In genomic region chr12:21234395-21234794, GRCh38 we compare ENCODE assay signal across 32 cellular contexts.
A peak's percentile ranks its signal among the peaks of the same experiment; 100 is the strongest.
DNase-seq lines count a peak whose midpoint lies in the region; ATAC-seq, FAIRE-seq and TF ChIP-seq lines count a peak whose summit lies in the region.
"Had no signal": no experiment of that assay in that cellular context is flagged by ENCODE, and none has a peak within 500 bp of the region (broad histone marks: within the 10 kb centered on the region; RNA-seq: fewer than 3 reads in every experiment).

No MANE protein-coding gene starts in this region.

- no peak overlapping the region for H2AK5ac ChIP-seq in H1 (ENCODE audit: low read depth, low read length)

- in situ Hi-C loops in K562 (cut with MboI) = no loop called here

- no peak for TF ChIP-seq RAD21 in K562 (CRISPR knock-in tag; conservative IDR thresholded peaks at IDR 0.05 in 1 of 2, IDR thresholded peaks at IDR 0.05 in 1 of 2)
- TF ChIP-seq RAD21 in H1 (IDR thresholded peaks at IDR 0.05 in 1 of 2, conservative IDR thresholded peaks at IDR 0.05 in 1 of 2; ENCODE audit: low read depth in 2 of 2, low read length in 2 of 2) = no peak

- no peak overlapping the region for H3K27ac ChIP-seq in PC-9
- H3K27ac ChIP-seq in K562 (ENCODE audit: extremely low read depth, low read depth, low read length) = no peak overlapping the region
- no peak overlapping the region for H3K27ac ChIP-seq in H1 (ENCODE audit: low read depth, low read length)
- H3K27ac ChIP-seq: 22Rv1; A549; BLaER1; BLaER1 treated with 17β-estradiol and CSF1 and Interleukin-3, amounts not matched to agents 10 nM and 100 nM; C4-2B had no signal

- POLR2A ChIA-PET in PC-9 (lab: Charles Lee; ENCODE audit: unreplicated experiment) = no interaction called here
- POLR2A ChIA-PET in K562 (lab: Yijun Ruan, JAX) = interaction anchor here (0.8 kb wide), 1 partner anchor 8 kb away, joined by 3 read pairs; no protein-coding TSS in a partner anchor
- POLR2A ChIA-PET in H1 (lab: Charles Lee; ENCODE audit: partially characterized antibody) = no interaction called here

- TF ChIP-seq POLR2A in K562 (conservative IDR thresholded peaks at IDR 0.05) = no peak
- TF ChIP-seq POLR2A in H1 (IDR thresholded peaks at IDR 0.05; ENCODE audit: control extremely low read depth in 1 of 2, low read depth in 2 of 2, low read length in 2 of 2) = no peak

- 6% methylated on average over 5 of the region's 5 CpGs for WGBS in K562 (ENCODE audit: insufficient coverage, low coverage, missing lambda C conversion rate)
- 88% methylated on average over 5 of the region's 5 CpGs; no CpG with 5 or more reads in 1 of the 2 experiments for WGBS in H1 (ENCODE audit: extremely low coverage in 1 of 2, insufficient coverage in 1 of 2, insufficient read length in 1 of 2, insufficient replicate concordance in 2 of 2, low coverage in 1 of 2, low lambda C conversion rate in 2 of 2, missing lambda C conversion rate in 1 of 2), 2 experiments

- no peak for TF ChIP-seq EP300 in K562 (IDR thresholded peaks at IDR 0.05; ENCODE audit: low read length)
- TF ChIP-seq EP300 in H1 (IDR thresholded peaks at IDR 0.05; ENCODE audit: borderline replicate concordance in 1 of 2, low read depth in 2 of 2, low read length in 2 of 2) = no peak

- H2BK15ac ChIP-seq in H1 (ENCODE audit: low read length) = no peak overlapping the region

- TF ChIP-seq CTCF in PC-9 (conservative IDR thresholded peaks at IDR 0.05) (no peak), K562 (IDR thresholded peaks at IDR 0.05 in 2 of 3, conservative IDR thresholded peaks at IDR 0.05 in 1 of 3; ENCODE audit: insufficient read depth in 2 of 3, low read depth in 1 of 3, low read length in 3 of 3) (no peak), H1 (IDR thresholded peaks at IDR 0.05; ENCODE audit: control extremely low read depth in 1 of 3, insufficient read depth in 1 of 3, low read depth in 1 of 3, low read length in 3 of 3) (no peak)

- H3K36me3 ChIP-seq in PC-9 (ENCODE audit: low read depth) = no peaks in the 10 kb centered on the region
- H3K36me3 ChIP-seq in K562 (ENCODE audit: control insufficient read depth, insufficient read depth, low read length) = no peaks in the 10 kb centered on the region
- no peaks in the 10 kb centered on the region for H3K36me3 ChIP-seq in H1 (ENCODE audit: control insufficient read depth in 2 of 4, insufficient read depth in 4 of 4, low read length in 3 of 4)
- H3K36me3 ChIP-seq: BE2C; BLaER1; BLaER1 treated with 17β-estradiol and CSF1 and Interleukin-3, amounts not matched to agents 10 nM and 100 nM had no signal

- H4K91ac ChIP-seq in H1 (replicated peaks; ENCODE audit: insufficient read length, low read length) = no peak overlapping the region

- H4K8ac ChIP-seq in H1 (ENCODE audit: extremely low read depth, insufficient read depth, low read length) = no peak overlapping the region

- intact Hi-C loops in PC-9 (cut with micrococcal nuclease; ENCODE audit: unreplicated experiment) (no loop called here), K562 (cut with micrococcal nuclease) (no loop called here)

- H3K4me2 ChIP-seq in PC-9 (no peak overlapping the region), K562 (ENCODE audit: insufficient read depth, low read length) (no peak overlapping the region), H1 (ENCODE audit: insufficient read depth in 1 of 2, low read depth in 2 of 2, low read length in 2 of 2) (no peak overlapping the region)
- H3K4me2 ChIP-seq: A549; BLaER1; BLaER1 treated with 17β-estradiol and CSF1 and Interleukin-3, amounts not matched to agents 10 nM and 100 nM had no signal

- H4K20me1 ChIP-seq in PC-9 (ENCODE audit: insufficient read depth) = no peaks in the 10 kb centered on the region
- H4K20me1 ChIP-seq in K562 (replicated peaks; ENCODE audit: control insufficient read depth, insufficient read depth, low read length) = no peaks in the 10 kb centered on the region
- H4K20me1 ChIP-seq in H1 (replicated peaks in 1 of 2; ENCODE audit: control insufficient read depth in 1 of 2, insufficient read depth in 2 of 2, low read length in 2 of 2) = no peaks in the 10 kb centered on the region
- H4K20me1 ChIP-seq: BLaER1; BLaER1 treated with 17β-estradiol and CSF1 and Interleukin-3, amounts not matched to agents 10 nM and 100 nM had no signal

- no peak overlapping the region for H3K4ac ChIP-seq in H1 (replicated peaks; ENCODE audit: insufficient read length, low read depth, low read length)

- no peak overlapping the region for H3K56ac ChIP-seq in H1 (replicated peaks; ENCODE audit: insufficient read length, low read depth, low read length)

- H3K18ac ChIP-seq in H1 (ENCODE audit: extremely low read depth, low read length) = no peak overlapping the region

- no peak overlapping the region for H2BK5ac ChIP-seq in H1 (ENCODE audit: low read depth, low read length)

- H2BK12ac ChIP-seq in H1 (ENCODE audit: low read depth, low read length) = no peak overlapping the region

- H3K9me2 ChIP-seq in PC-9 (ENCODE audit: insufficient read depth) = no peaks in the 10 kb centered on the region

- 0 out of 2 replicates have a peak overlapping the region, but pooled peaks have one; percentile 55 for H2AFZ ChIP-seq in PC-9
- no peak overlapping the region for H2AFZ ChIP-seq in K562 (ENCODE audit: low read depth, low read length)
- 0 out of 2 replicates have a peak overlapping the region, but pooled peaks have one; percentile 5 for H2AFZ ChIP-seq in H1 (ENCODE audit: low read length)

- H3K79me1 ChIP-seq in H1 (ENCODE audit: low read depth, low read length) = no peaks in the 10 kb centered on the region

- H3K23ac ChIP-seq in H1 (ENCODE audit: insufficient read length) = no peak overlapping the region

- BruUV-seq in PC-9 (replicated peaks; lab: Mats Ljungman, UMichigan) = no TSS peak
- BruUV-seq in K562 (replicated peaks; lab: Mats Ljungman, UMichigan) = no TSS peak

- no peak for FAIRE-seq in K562 (lab: Jason Lieb, UNC)
- no peak for FAIRE-seq in H1 (lab: Jason Lieb, UNC)
- FAIRE-seq: A204.1, A549, D721Med had no signal

- no peak overlapping the region for H2BK120ac ChIP-seq in H1 (replicated peaks; ENCODE audit: low read depth, low read length)

- CTCF ChIA-PET in PC-9 (lab: Charles Lee) (no interaction called here), K562 (lab: Yijun Ruan, JAX; ENCODE audit: low intra/inter-chr PET ratio) (no interaction called here), H1 (lab: Charles Lee; ENCODE audit: partially characterized antibody) (interaction anchor here (1.1 kb wide), 1 partner anchor 11 kb away, joined by 3 read pairs; no protein-coding TSS in a partner anchor)

- H3K27me3 ChIP-seq in PC-9 (ENCODE audit: insufficient read depth, low read depth) = no peaks in the 10 kb centered on the region
- H3K27me3 ChIP-seq in K562 (ENCODE audit: control insufficient read depth in 2 of 2, insufficient read depth in 2 of 2, low read length in 2 of 2) = no peaks in the 10 kb centered on the region
- no peaks in the 10 kb centered on the region for H3K27me3 ChIP-seq in H1 (replicated peaks in 1 of 4; ENCODE audit: control insufficient read depth in 3 of 4, extremely low read depth in 1 of 4, insufficient read depth in 3 of 4, low read length in 3 of 4)
- H3K27me3 ChIP-seq: BE2C; BLaER1; BLaER1 treated with 17β-estradiol and CSF1 and Interleukin-3, amounts not matched to agents 10 nM and 100 nM had no signal

- H3K4me1 ChIP-seq in PC-9 (replicated peaks; ENCODE audit: insufficient read depth) (no peaks in the 10 kb centered on the region), K562 (replicated peaks in 1 of 2; ENCODE audit: control insufficient read depth in 2 of 2, insufficient read depth in 2 of 2, low read length in 2 of 2) (no peaks in the 10 kb centered on the region), H1 (replicated peaks in 1 of 4; ENCODE audit: control insufficient read depth in 3 of 4, insufficient read depth in 4 of 4, low read length in 3 of 4) (no peaks in the 10 kb centered on the region)
- H3K4me1 ChIP-seq: A549; BE2C; BLaER1; BLaER1 treated with 17β-estradiol and CSF1 and Interleukin-3, amounts not matched to agents 10 nM and 100 nM; Caco-2 had no signal

- H3K9ac ChIP-seq in K562 (ENCODE audit: insufficient read depth in 1 of 2, low read depth in 2 of 2, low read length in 2 of 2) (no peak overlapping the region), H1 (replicated peaks in 1 of 4; ENCODE audit: extremely low read depth in 1 of 4, low read depth in 3 of 4, low read length in 3 of 4) (no peak overlapping the region)
- H3K9ac ChIP-seq: BLaER1; BLaER1 treated with 17β-estradiol and CSF1 and Interleukin-3, amounts not matched to agents 10 nM and 100 nM had no signal

- no peaks in the 10 kb centered on the region for H3F3A ChIP-seq in PC-9 (ENCODE audit: insufficient read depth, low read depth)

- H2BK20ac ChIP-seq in H1 (ENCODE audit: low read length) = no peak overlapping the region

- H3K79me2 ChIP-seq in PC-9 (ENCODE audit: low read depth) = no peaks in the 10 kb centered on the region
- no peaks in the 10 kb centered on the region for H3K79me2 ChIP-seq in K562 (ENCODE audit: control insufficient read depth, insufficient read depth, low read length)
- H3K79me2 ChIP-seq in H1 (ENCODE audit: control insufficient read depth in 1 of 2, insufficient read depth in 2 of 2, low read length in 2 of 2) = no peaks in the 10 kb centered on the region

- DNase-seq in PC-9 = no peak
- no peak for DNase-seq in K562 (ENCODE audit: extremely low read depth in 1 of 4, low spot score in 3 of 4)
- DNase-seq in H1 (ENCODE audit: low read depth in 1 of 2, low spot score in 2 of 2) = no peak
- no peak for DNase-seq in GM03348 (ENCODE audit: low spot score)
- no peak for DNase-seq in DMS 273 treated with DMSO at 0.1 percent for 48 hours (lab: John Stamatoyannopoulos, UW)
- DNase-seq: 8988T; ACHN; AML-193; BE2C; C1 segment of cervical spinal cord; Caco-2; Calu3; CD4-positive, alpha-beta memory T cell; CD4-positive, alpha-beta T cell; CD4-positive, CD25-positive, alpha-beta regulatory T cell; CD8-positive, alpha-beta memory T cell; CD8-positive, alpha-beta T cell; COR-L47; DMS153; DMS53; DMS79; DMS79 treated with DMSO at 0.1 percent for 48 hours; DND-41; EL had no signal

- H3K4me3 ChIP-seq in PC-9 (no peak overlapping the region), K562 (no peak overlapping the region), H1 (ENCODE audit: extremely low read depth in 1 of 4, insufficient read depth in 2 of 4, low read depth in 3 of 4, low read length in 4 of 4) (no peak overlapping the region)
- H3K4me3 ChIP-seq: A549; BLaER1; BLaER1 treated with 17β-estradiol and CSF1 and Interleukin-3, amounts not matched to agents 10 nM and 100 nM had no signal

- ATAC-seq in K562 = no peak
- ATAC-seq in HG03135 (IDR thresholded peaks at IDR 0.05; ENCODE audit: unreplicated experiment) = no peak
- ATAC-seq: A549; CD8-positive, alpha-beta T cell had no signal

- no peak overlapping the region for H4K5ac ChIP-seq in H1 (ENCODE audit: insufficient read length, low read depth, low read length)

- no peak overlapping the region for H3K14ac ChIP-seq in H1 (ENCODE audit: insufficient read length)

- H3K9me1 ChIP-seq in K562 (ENCODE audit: control insufficient read depth, insufficient read depth, low read length) = no peaks in the 10 kb centered on the region

- H3K9me3 ChIP-seq in PC-9 (ENCODE audit: insufficient read depth, low read depth) (0 out of 2 replicates have a peak, but pooled peaks cover 4% of the 10 kb centered on the region), K562 (replicated peaks; ENCODE audit: control insufficient read depth, insufficient read depth, low read depth, low read length) (no peaks in the 10 kb centered on the region), H1 (ENCODE audit: insufficient read depth in 2 of 2, low read depth in 1 of 2, low read length in 1 of 2) (no peaks in the 10 kb centered on the region; a peak in 1 of 4 replicates)
- H3K9me3 ChIP-seq: A549; BE2C; BLaER1; BLaER1 treated with 17β-estradiol and CSF1 and Interleukin-3, amounts not matched to agents 10 nM and 100 nM; Caco-2 had no signal

- no peaks in the 10 kb centered on the region for H3K23me2 ChIP-seq in H1 (ENCODE audit: low read depth, low read length)
